In the genomic region with DNA sequence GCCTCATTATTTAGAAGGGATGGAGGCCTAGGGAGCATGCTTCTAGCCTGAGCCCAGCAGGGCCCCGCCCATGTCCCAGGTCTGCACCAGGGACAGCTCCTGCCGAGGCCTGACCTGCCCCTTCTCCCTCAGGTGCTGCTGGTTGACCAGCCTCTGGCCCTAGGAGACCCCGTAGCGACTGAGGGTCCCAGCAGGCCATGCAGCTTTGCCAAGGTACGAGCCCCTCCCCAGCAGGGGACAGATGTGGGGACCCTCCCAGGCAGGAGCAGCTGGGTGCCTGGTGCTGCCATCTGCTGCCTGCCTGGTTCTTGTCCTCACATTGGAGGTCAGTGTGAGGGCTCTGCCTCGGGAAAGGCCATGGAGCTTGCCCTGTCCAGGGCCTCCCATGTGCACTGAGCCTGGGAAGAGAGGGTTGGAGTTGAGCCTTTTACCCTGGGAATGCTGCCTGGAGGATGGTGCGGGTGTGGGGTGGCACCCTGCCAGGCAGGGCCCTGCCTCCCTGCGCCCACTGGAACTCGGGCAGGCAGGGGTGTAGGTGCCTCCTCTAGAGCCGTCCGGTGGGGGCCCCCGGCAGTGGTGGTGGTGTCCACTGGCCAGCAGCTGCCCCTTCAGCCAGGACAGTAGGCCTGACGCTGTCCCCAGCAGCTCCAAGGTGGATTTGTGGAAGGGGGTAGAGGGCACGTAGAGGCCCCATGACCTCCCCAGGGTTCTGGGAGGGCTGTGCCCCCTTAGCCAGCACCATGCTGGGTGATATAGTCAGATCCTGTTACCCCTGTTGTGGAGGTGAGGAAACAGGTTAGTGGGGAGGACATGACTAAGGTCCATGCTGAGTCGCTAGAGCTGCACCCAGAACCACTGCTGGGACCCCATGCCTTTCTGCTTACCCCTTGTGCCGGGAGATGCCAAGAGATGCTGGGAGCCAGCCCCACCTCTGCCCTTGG, we compare ENCODE assay signal across 1 cellular context.
TF ChIP-seq lines count a peak whose summit lies in the region.

No MANE protein-coding gene starts in this region.

TF ChIP-seq in A549, 52 proteins besides CTCF, POLR2A, EP300 and RAD21 (continued from another document):
- TF ChIP-seq CBX2 (IDR thresholded peaks at IDR 0.05; ENCODE audit: borderline replicate concordance, low read depth) (no peak), RARB (CRISPR knock-in tag; IDR thresholded peaks at IDR 0.05) (no peak), KDM5A (IDR thresholded peaks at IDR 0.05) (no peak), EHMT2 (IDR thresholded peaks at IDR 0.05; ENCODE audit: low read depth) (no peak)
